Comparison of ENCODE assay signal across 8 cellular contexts in genomic region chr11:65506316-65506769, GRCh38. TPM values are rescaled to one million over a fixed set of nuclear protein-coding genes. Genes with fewer than 3 reads are reported as not detected.
A peak's percentile ranks its signal among the peaks of the same experiment; 100 is the strongest.
DNase-seq lines count a peak whose midpoint lies in the region; ATAC-seq, FAIRE-seq and TF ChIP-seq lines count a peak whose summit lies in the region.

No MANE protein-coding gene starts in this region.

- peaks cover 67% of the 10 kb centered on the region for H4K20me1 ChIP-seq in neural progenitor cell (ENCODE audit: low read depth)

- H3K9me3 Mint-ChIP-seq in CD8-positive, alpha-beta memory T cell = no peaks in the 10 kb centered on the region
- H3K9me3 Mint-ChIP-seq in neural progenitor cell = peaks cover 2% of the 10 kb centered on the region

- DNase-seq in CD8-positive, alpha-beta memory T cell = peak in 2 of 5 donors; percentile 5 to 49
- DNase-seq in cardiac fibroblast (ENCODE audit: low read depth in 2 of 2) (no peak), neural progenitor cell (ENCODE audit: low spot score) (no peak), GM12891 (ENCODE audit: insufficient read length, low spot score) (no peak), kidney tubule cell (ENCODE audit: low spot score) (no peak), mucosa of gallbladder (ENCODE audit: low spot score) (no peak)

- TF ChIP-seq CTCF in cardiac fibroblast (IDR thresholded peaks at IDR 0.05; ENCODE audit: low read depth, low read length) (no peak), neural progenitor cell (IDR thresholded peaks at IDR 0.05) (no peak)

- FAIRE-seq in GM12891 (lab: Jason Lieb, UNC) = no peak

- 83% methylated on average over 1 of the region's 4 CpGs for WGBS in HUES64

- H3K9me3 ChIP-seq in CD8-positive, alpha-beta memory T cell (ENCODE audit: low read length) = no peaks in the 10 kb centered on the region
- H3K9me3 ChIP-seq in HUES64 (ENCODE audit: insufficient read depth, low read depth, low read length) (no peaks in the 10 kb centered on the region), neural progenitor cell (ENCODE audit: low read depth) (no peaks in the 10 kb centered on the region)

- CTCF ChIA-PET in CD8-positive, alpha-beta memory T cell (lab: Charles Lee) = interaction anchor here (0.7 to 21.4 kb wide), 12 partner anchors 8 to 280 kb away, joined by 3 to 448 read pairs (median 5); partner anchors contain the start of genes MALAT1 and NEAT1

- peak overlapping the region; percentile 98 for H3K4me2 ChIP-seq in neural progenitor cell

- no peak overlapping the region for H2AFZ ChIP-seq in neural progenitor cell (replicated peaks)

- H3K4me3 Mint-ChIP-seq in CD8-positive, alpha-beta memory T cell = no peak overlapping the region
- H3K4me3 Mint-ChIP-seq in neural progenitor cell = no peak overlapping the region

- H3K79me2 ChIP-seq in neural progenitor cell (ENCODE audit: low read depth) = peaks cover 76% of the 10 kb centered on the region

- peaks cover 0 to 3% of the 10 kb centered on the region in 2 donors for H3K27me3 Mint-ChIP-seq in CD8-positive, alpha-beta memory T cell
- peaks cover 33% of the 10 kb centered on the region for H3K27me3 Mint-ChIP-seq in neural progenitor cell (ENCODE audit: insufficient read depth, low read depth)

- peaks cover 24 to 37% (median 36%) of the 10 kb centered on the region in 3 donors for H3K36me3 Mint-ChIP-seq in CD8-positive, alpha-beta memory T cell
- peaks cover 27% of the 10 kb centered on the region for H3K36me3 Mint-ChIP-seq in neural progenitor cell

- peak overlapping the region in 7 of 8 donors; percentile 65 to 92 (median 86) for H3K27ac Mint-ChIP-seq in CD8-positive, alpha-beta memory T cell
- H3K27ac Mint-ChIP-seq in neural progenitor cell = peak overlapping the region; percentile 57

- no peak for TF ChIP-seq POLR2A in GM12891 (IDR thresholded peaks at IDR 0.05; ENCODE audit: low read depth, low read length)

- ATAC-seq in HG02678 (IDR thresholded peaks at IDR 0.05; ENCODE audit: unreplicated experiment) = no peak

- peak overlapping the region; percentile 50 for H3K27ac ChIP-seq in CD8-positive, alpha-beta memory T cell (ENCODE audit: low read depth, low read length)
- peak overlapping the region; percentile 54; the same call in 1 of the 2 replicates for H3K27ac ChIP-seq in HUES64 (ENCODE audit: low read depth, low read length)
- peak overlapping the region; percentile 67 for H3K27ac ChIP-seq in neural progenitor cell

- POLR2A ChIA-PET in CD8-positive, alpha-beta memory T cell (lab: Charles Lee) = interaction anchor here (0.9 to 17.6 kb wide), 12 partner anchors 8 to 152 kb away, joined by 3 to 1366 read pairs (median 6); partner anchors contain the start of genes FAM89B, MALAT1, NEAT1 and SCYL1

- H3K27me3 ChIP-seq in CD8-positive, alpha-beta memory T cell (ENCODE audit: insufficient read depth, low read length, poor library complexity, severe bottlenecking) = no peaks in the 10 kb centered on the region
- H3K27me3 ChIP-seq in HUES64 (ENCODE audit: insufficient read depth, low read length) (no peaks in the 10 kb centered on the region), neural progenitor cell (no peaks in the 10 kb centered on the region)

- H3K4me1 Mint-ChIP-seq in CD8-positive, alpha-beta memory T cell = peaks cover 52 to 56% (median 53%) of the 10 kb centered on the region in 3 donors
- H3K4me1 Mint-ChIP-seq in neural progenitor cell = peaks cover 41% of the 10 kb centered on the region

- peaks cover 52% of the 10 kb centered on the region for H3K36me3 ChIP-seq in CD8-positive, alpha-beta memory T cell (ENCODE audit: insufficient read depth, low read length)
- H3K36me3 ChIP-seq in HUES64 (ENCODE audit: insufficient read depth, low read length) (peaks cover 52% of the 10 kb centered on the region), neural progenitor cell (peaks cover 50% of the 10 kb centered on the region)

- peak overlapping the region; percentile 97 for H3K4me3 ChIP-seq in CD8-positive, alpha-beta memory T cell (ENCODE audit: low read length)
- peak overlapping the region; percentile 96 for H3K4me3 ChIP-seq in HUES64 (ENCODE audit: low read length)
- peak overlapping the region; percentile 74 to 93 for H3K4me3 ChIP-seq in cardiac fibroblast (replicated peaks in 1 of 2; ENCODE audit: low read depth in 2 of 2, low read length in 2 of 2)
- H3K4me3 ChIP-seq in neural progenitor cell = peak overlapping the region; percentile 93

- peaks cover 76% of the 10 kb centered on the region for H3F3A ChIP-seq in neural progenitor cell (ENCODE audit: low read depth)

- H3K9ac ChIP-seq in HUES64 (ENCODE audit: low read depth, low read length) = peak overlapping the region; percentile 100; the same call in 1 of the 2 replicates
- H3K9ac ChIP-seq in neural progenitor cell = peak overlapping the region; percentile 100

- peaks cover 43% of the 10 kb centered on the region for H3K4me1 ChIP-seq in CD8-positive, alpha-beta memory T cell (ENCODE audit: insufficient read depth, low read length)
- peaks cover 17% of the 10 kb centered on the region; the same call in 1 of the 2 replicates for H3K4me1 ChIP-seq in HUES64 (ENCODE audit: insufficient read depth, low read length)
- H3K4me1 ChIP-seq in neural progenitor cell = peaks cover 7% of the 10 kb centered on the region

TF ChIP-seq in GM12891, 5 proteins besides CTCF, POLR2A, EP300 and RAD21:
- TF ChIP-seq PAX5 (IDR thresholded peaks at IDR 0.05; ENCODE audit: insufficient read depth, low read length, severe bottlenecking) (no peak), TAF1 (IDR thresholded peaks at IDR 0.05; ENCODE audit: low read depth, low read length) (no peak), POLR2AphosphoS5 (IDR thresholded peaks at IDR 0.05; ENCODE audit: low read depth, low read length) (no peak), POU2F2 (IDR thresholded peaks at IDR 0.05; ENCODE audit: low read depth, low read length) (no peak), SPI1 (IDR thresholded peaks at IDR 0.05; ENCODE audit: low read depth, low read length) (no peak)

RNA-seq across cellular contexts. Expression of gene MALAT1, which starts 7.5 kb away (rescaled TPM):
- 1,000 to 10,000 TPM; 4,639 to 4,912 TPM for total RNA-seq in CD8-positive, alpha-beta memory T cell
- 2,529 TPM for polyA plus RNA-seq in CD8-positive, alpha-beta memory T cell
- 392 TPM for polyA plus RNA-seq in HUES64 (2013, experiment 1 of 2)
- 461 TPM for polyA plus RNA-seq in HUES64 (2013, experiment 2 of 2)
- total RNA-seq in neural progenitor cell (ENCODE audit: low replicate concordance) (5,397 and 9,030 TPM in 2 replicates), mucosa of gallbladder (9,267 TPM)
- polyA plus RNA-seq in GM12891 (2012; ENCODE audit: low read depth, missing spikeins) = 839 TPM

RNA-seq across cellular contexts. Expression of gene SCYL1, which starts 18.5 kb away (rescaled TPM):
- total RNA-seq in CD8-positive, alpha-beta memory T cell = 10 to 100 TPM; 85.1 to 88.5 TPM
- 42.1 TPM for polyA plus RNA-seq in CD8-positive, alpha-beta memory T cell
- 39.3 TPM for polyA plus RNA-seq in HUES64 (2013, experiment 1 of 2)
- 42.5 TPM for polyA plus RNA-seq in HUES64 (2013, experiment 2 of 2)
- total RNA-seq in neural progenitor cell (ENCODE audit: low replicate concordance) (16.9 and 45.2 TPM in 2 replicates), mucosa of gallbladder (90.1 TPM)
- 33.4 TPM for polyA plus RNA-seq in GM12891 (2012; ENCODE audit: low read depth, missing spikeins)

RNA-seq across cellular contexts. Expression of gene LTBP3, which starts 51.8 kb away (rescaled TPM):
- total RNA-seq in CD8-positive, alpha-beta memory T cell = 10 to 100 TPM; 33.2 to 35.4 TPM
- 17.9 TPM for polyA plus RNA-seq in CD8-positive, alpha-beta memory T cell
- polyA plus RNA-seq in HUES64 (2013, experiment 1 of 2) = 5.0 TPM
- polyA plus RNA-seq in HUES64 (2013, experiment 2 of 2) = 7.1 TPM
- total RNA-seq in neural progenitor cell (ENCODE audit: low replicate concordance) = 1.2 and 6.1 TPM in 2 replicates
- 14.6 TPM for polyA plus RNA-seq in GM12891 (2012; ENCODE audit: low read depth, missing spikeins)
- 257 TPM for total RNA-seq in mucosa of gallbladder
